Comparison of ENCODE assay signal across 2 cellular contexts in the genomic region with DNA sequence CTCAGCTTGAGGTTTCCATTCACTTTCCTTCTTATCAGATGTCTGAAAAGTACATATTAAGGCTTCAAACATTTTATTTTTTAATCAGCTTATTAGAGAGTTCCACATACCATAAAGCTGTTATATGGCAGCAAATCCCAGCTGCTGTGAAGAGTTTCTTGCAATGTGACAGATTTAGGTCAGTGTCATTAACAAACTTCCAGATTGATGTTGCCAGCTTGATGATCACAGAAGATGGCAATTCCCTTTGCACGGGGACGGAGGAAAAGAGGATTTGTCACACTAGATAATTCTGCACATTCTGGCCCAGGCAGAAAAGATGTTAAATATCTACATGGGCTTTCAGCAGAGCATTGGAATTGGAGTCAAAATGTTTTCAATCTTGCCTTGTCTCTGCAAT.
"Had no signal": no experiment of that assay in that cellular context is flagged by ENCODE, and none has a peak within 500 bp of the region (broad histone marks: within the 10 kb centered on the region; RNA-seq: fewer than 3 reads in every experiment).

No MANE protein-coding gene starts in this region.

- DNase-seq: GDM1, GF-D8 had no signal
